In genomic region chr17:8163978-8164814, GRCh38 we compare ENCODE assay signal across 6 cellular contexts.
DNase-seq lines count a peak whose midpoint lies in the region; ATAC-seq lines count a peak whose summit lies in the region.

No MANE protein-coding gene starts in this region.

- DNase-seq in NCI-H1417 (lab: John Stamatoyannopoulos, UW), result peak in 2 of 3 experiments; percentile 26 to 38
- no peak for DNase-seq in NCI-H1417 treated with DMSO at 0.1 percent for 48 hours (lab: John Stamatoyannopoulos, UW)
- DNase-seq in activated CD8-positive, alpha-beta memory T cell treated with anti-CD3 and anti-CD28 coated beads, Interleukin-2, amount 50 U/mL, for 48 hours, result peak; percentile 84
- peak; percentile 70 for DNase-seq in hepatic stellate cell (ENCODE audit: low spot score)
- peak; percentile 60 for DNase-seq in stimulated activated CD8-positive, alpha-beta memory T cell treated with anti-CD3 and anti-CD28 coated beads, Interleukin-12 subunit alpha, Interleukin-12 subunit beta, amount 100 ng/mL, for 1 hour (ENCODE audit: low read depth)

- ATAC-seq in GM19452 (IDR thresholded peaks at IDR 0.05; ENCODE audit: unreplicated experiment), result no peak
